ENCODE assay signal across 10 cellular contexts in genomic region chr11:124725719-124726105, GRCh38. TPM values are rescaled to one million over a fixed set of nuclear protein-coding genes. Genes with fewer than 3 reads are reported as not detected.
DNase-seq lines count a peak whose midpoint lies in the region; ATAC-seq lines count a peak whose summit lies in the region.
"Had no signal": no experiment of that assay in that cellular context is flagged by ENCODE, and none has a peak within 500 bp of the region (broad histone marks: within the 10 kb centered on the region; RNA-seq: fewer than 3 reads in every experiment).

No MANE protein-coding gene starts in this region.

- H3K27me3 Mint-ChIP-seq in IgD-negative memory B cell, result peaks cover 26% of the 10 kb centered on the region

- H3K27ac Mint-ChIP-seq in IgD-negative memory B cell, result peak overlapping the region in 1 of 3 donors; percentile 33

- peaks cover 0 to 2% (median 0%) of the 10 kb centered on the region in 3 donors for H3K9me3 Mint-ChIP-seq in IgD-negative memory B cell

- H3K36me3 Mint-ChIP-seq in IgD-negative memory B cell, result no peaks in the 10 kb centered on the region

- ATAC-seq in GM19372 (IDR thresholded peaks at IDR 0.05; ENCODE audit: low read depth, unreplicated experiment), result peak; percentile 9

- H3K4me3 Mint-ChIP-seq in IgD-negative memory B cell, result peak overlapping the region; percentile 46 to 91 (median 71)

- DNase-seq in caudate nucleus (lab: John Stamatoyannopoulos, UW) (no peak), pulmonary artery endothelial cell (ENCODE audit: low read depth, low spot score) (peak; percentile 56), NCI-H774 (lab: John Stamatoyannopoulos, UW) (no peak), Ammon's horn (ENCODE audit: low spot score) (no peak), hippocampal formation (lab: John Stamatoyannopoulos, UW) (no peak), putamen (ENCODE audit: low spot score) (no peak)
- DNase-seq: MG63, pancreas had no signal

- peak overlapping the region; percentile 37 for H3K27ac ChIP-seq in caudate nucleus (ENCODE audit: low read depth, low read length)

- peaks cover 22 to 39% (median 24%) of the 10 kb centered on the region in 3 donors for H3K4me1 Mint-ChIP-seq in IgD-negative memory B cell

RNA-seq across cellular contexts. Expression of gene NRGN, which starts 14.0 kb away (rescaled TPM):
- polyA plus RNA-seq in IgD-negative memory B cell, result 4.6 TPM
- total RNA-seq in pulmonary artery endothelial cell, result 2.5 and 3.0 TPM in 2 replicates

RNA-seq across cellular contexts. Expression of gene VSIG2, which starts 26.3 kb away (rescaled TPM):
- not detected for polyA plus RNA-seq in IgD-negative memory B cell
- total RNA-seq in pulmonary artery endothelial cell, result 0.26 and 0.42 TPM in 2 replicates

RNA-seq across cellular contexts. Expression of gene ESAM, which starts 36.4 kb away (rescaled TPM):
- polyA plus RNA-seq in IgD-negative memory B cell, result 2.5 TPM
- total RNA-seq in pulmonary artery endothelial cell, result 85.7 and 102 TPM in 2 replicates

RNA-seq across cellular contexts. Expression of gene SPA17, which starts 52.0 kb away (rescaled TPM):
- 1.0 TPM for polyA plus RNA-seq in IgD-negative memory B cell
- total RNA-seq in pulmonary artery endothelial cell, result 6.3 and 6.8 TPM in 2 replicates

RNA-seq across cellular contexts. Expression of gene SIAE, which starts 52.2 kb away (rescaled TPM):
- polyA plus RNA-seq in IgD-negative memory B cell, result 1.4 TPM
- total RNA-seq in pulmonary artery endothelial cell, result 19.0 and 26.0 TPM in 2 replicates
